20 cellular contexts compared by ENCODE assay signal in genomic region chr12:104234926-104235499, GRCh38.
"Had no signal": no experiment of that assay in that cellular context is flagged by ENCODE, and none has a peak within 500 bp of the region (broad histone marks: within the 10 kb centered on the region; RNA-seq: fewer than 3 reads in every experiment).

No MANE protein-coding gene starts in this region.

- H3K36me3 ChIP-seq: left ventricle myocardium inferior, lower lobe of right lung, sigmoid colon, stomach, thoracic aorta, transverse colon had no signal

- H3K4me3 Mint-ChIP-seq: immature natural killer cell; naive thymus-derived CD4-positive, alpha-beta T cell had no signal

- H3K4me1 Mint-ChIP-seq: immature natural killer cell had no signal

- DNase-seq: cortex of kidney; dorsolateral prefrontal cortex; effector CD8-positive, alpha-beta T cell; glutamatergic neuron; immature natural killer cell; kidney; left cardiac atrium; left ventricle myocardium inferior; lower lobe of right lung; mesenchymal stem cell; naive thymus-derived CD4-positive, alpha-beta T cell; posterior cingulate gyrus; sigmoid colon; stimulated activated naive CD4-positive, alpha-beta T cell; stomach; substantia nigra; transverse colon had no signal

- H3K27ac Mint-ChIP-seq: immature natural killer cell; naive thymus-derived CD4-positive, alpha-beta T cell had no signal

- H3K4me3 ChIP-seq: dorsolateral prefrontal cortex, gastroesophageal sphincter, left ventricle myocardium inferior, lower lobe of right lung, sigmoid colon, skin epidermis, stomach, thoracic aorta, transverse colon had no signal

- H3K27ac ChIP-seq: dorsolateral prefrontal cortex, gastroesophageal sphincter, left ventricle myocardium inferior, lower lobe of right lung, sigmoid colon, skin epidermis, stomach, thoracic aorta, transverse colon had no signal

- H3K4me1 ChIP-seq: gastroesophageal sphincter, left ventricle myocardium inferior, lower lobe of right lung, sigmoid colon, stomach, transverse colon had no signal

- H3K27me3 ChIP-seq: dorsolateral prefrontal cortex, gastroesophageal sphincter, sigmoid colon, stomach, transverse colon had no signal
